In genomic region chr3:59451041-59451763, GRCh38 we compare ENCODE assay signal across 1 cellular context.
TF ChIP-seq lines count a peak whose summit lies in the region.

No MANE protein-coding gene starts in this region.

TF ChIP-seq in GM12878, 131 proteins besides CTCF, POLR2A, EP300 and RAD21 (continued from another document and continues in another):
- TF ChIP-seq, protein P1, sequence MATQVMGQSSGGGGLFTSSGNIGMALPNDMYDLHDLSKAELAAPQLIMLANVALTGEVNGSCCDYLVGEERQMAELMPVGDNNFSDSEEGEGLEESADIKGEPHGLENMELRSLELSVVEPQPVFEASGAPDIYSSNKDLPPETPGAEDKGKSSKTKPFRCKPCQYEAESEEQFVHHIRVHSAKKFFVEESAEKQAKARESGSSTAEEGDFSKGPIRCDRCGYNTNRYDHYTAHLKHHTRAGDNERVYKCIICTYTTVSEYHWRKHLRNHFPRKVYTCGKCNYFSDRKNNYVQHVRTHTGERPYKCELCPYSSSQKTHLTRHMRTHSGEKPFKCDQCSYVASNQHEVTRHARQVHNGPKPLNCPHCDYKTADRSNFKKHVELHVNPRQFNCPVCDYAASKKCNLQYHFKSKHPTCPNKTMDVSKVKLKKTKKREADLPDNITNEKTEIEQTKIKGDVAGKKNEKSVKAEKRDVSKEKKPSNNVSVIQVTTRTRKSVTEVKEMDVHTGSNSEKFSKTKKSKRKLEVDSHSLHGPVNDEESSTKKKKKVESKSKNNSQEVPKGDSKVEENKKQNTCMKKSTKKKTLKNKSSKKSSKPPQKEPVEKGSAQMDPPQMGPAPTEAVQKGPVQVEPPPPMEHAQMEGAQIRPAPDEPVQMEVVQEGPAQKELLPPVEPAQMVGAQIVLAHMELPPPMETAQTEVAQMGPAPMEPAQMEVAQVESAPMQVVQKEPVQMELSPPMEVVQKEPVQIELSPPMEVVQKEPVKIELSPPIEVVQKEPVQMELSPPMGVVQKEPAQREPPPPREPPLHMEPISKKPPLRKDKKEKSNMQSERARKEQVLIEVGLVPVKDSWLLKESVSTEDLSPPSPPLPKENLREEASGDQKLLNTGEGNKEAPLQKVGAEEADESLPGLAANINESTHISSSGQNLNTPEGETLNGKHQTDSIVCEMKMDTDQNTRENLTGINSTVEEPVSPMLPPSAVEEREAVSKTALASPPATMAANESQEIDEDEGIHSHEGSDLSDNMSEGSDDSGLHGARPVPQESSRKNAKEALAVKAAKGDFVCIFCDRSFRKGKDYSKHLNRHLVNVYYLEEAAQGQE (IDR thresholded peaks at IDR 0.05; ENCODE audit: low read depth, low read length), result no peak
- TF ChIP-seq ZNF24 (IDR thresholded peaks at IDR 0.05) (peak; percentile 83), NR2F1 (conservative IDR thresholded peaks at IDR 0.05) (peak; percentile 72), ETV6 (conservative IDR thresholded peaks at IDR 0.05 in 1 of 2, IDR thresholded peaks at IDR 0.05 in 1 of 2; ENCODE audit: borderline replicate concordance in 1 of 2, low read depth in 1 of 2) (peak in 1 of 2 experiments; percentile 68; a peak in 1 of 4 replicates), EZH2 (IDR thresholded peaks at IDR 0.05; ENCODE audit: borderline replicate concordance, control insufficient read depth, low read depth, low read length) (no peak), ATF7 (IDR thresholded peaks at IDR 0.05; ENCODE audit: low read depth) (peak; percentile 83), RCOR1 (conservative IDR thresholded peaks at IDR 0.05; ENCODE audit: low read depth, low read length) (0 out of 2 replicates have a peak, but pooled peaks have one; percentile 54), ZSCAN29 (IDR thresholded peaks at IDR 0.05) (no peak), BMI1 (IDR thresholded peaks at IDR 0.05; ENCODE audit: borderline replicate concordance) (peak; percentile 51; the same call in 1 of the 2 replicates), RB1 (IDR thresholded peaks at IDR 0.05; ENCODE audit: borderline replicate concordance) (no peak), NR2C1 (IDR thresholded peaks at IDR 0.05) (no peak; the same call in 1 of the 2 replicates), BHLHE40 (IDR thresholded peaks at IDR 0.05; ENCODE audit: borderline replicate concordance in 1 of 2, low read depth in 2 of 2, low read length in 1 of 2) (peak; percentile 98 to 99), CHD1 (IDR thresholded peaks at IDR 0.05; ENCODE audit: low read depth, low read length) (no peak), MAX (IDR thresholded peaks at IDR 0.05; ENCODE audit: low read depth, low read length) (peak; percentile 75; the same call in 1 of the 2 replicates), TCF12 (IDR thresholded peaks at IDR 0.05; ENCODE audit: low read depth, low read length) (peak; percentile 91), ATF2 (IDR thresholded peaks at IDR 0.05; ENCODE audit: low read length) (peak; percentile 88), ASH2L (IDR thresholded peaks at IDR 0.05; ENCODE audit: borderline replicate concordance, low read depth) (peak; percentile 99; the same call in 1 of the 2 replicates), USF2 (IDR thresholded peaks at IDR 0.05; ENCODE audit: borderline replicate concordance, low read depth, low read length) (peak; percentile 5; the same call in 1 of the 2 replicates), SKIL (IDR thresholded peaks at IDR 0.05; ENCODE audit: low read depth, poor library complexity, severe bottlenecking) (peak; percentile 77), PKNOX1 (IDR thresholded peaks at IDR 0.05) (peak; percentile 75), NBN (IDR thresholded peaks at IDR 0.05) (peak; percentile 92), BRCA1 (IDR thresholded peaks at IDR 0.05; ENCODE audit: low read depth, low read length) (no peak), NR2C2 (IDR thresholded peaks at IDR 0.05; ENCODE audit: borderline replicate concordance, control insufficient read depth, insufficient read length, low read depth) (no peak), MXI1 (IDR thresholded peaks at IDR 0.05; ENCODE audit: low read depth, low read length) (peak; percentile 50; the same call in 1 of the 2 replicates), WRNIP1 (IDR thresholded peaks at IDR 0.05; ENCODE audit: borderline replicate concordance, low read depth, low read length) (no peak), SIN3A (IDR thresholded peaks at IDR 0.05; ENCODE audit: low read depth, low read length) (no peak), CREM (IDR thresholded peaks at IDR 0.05; ENCODE audit: low read depth) (peak; percentile 69; the same call in 1 of the 2 replicates), SMC3 (IDR thresholded peaks at IDR 0.05; ENCODE audit: borderline replicate concordance, low read length) (peak; percentile 30; the same call in 1 of the 2 replicates), BCL11A (IDR thresholded peaks at IDR 0.05; ENCODE audit: low read depth, low read length) (peak; percentile 81), SP1 (IDR thresholded peaks at IDR 0.05; ENCODE audit: low read depth, low read length) (peak; percentile 55), STAT3 (IDR thresholded peaks at IDR 0.05; ENCODE audit: low read depth, low read length) (peak; percentile 57; the same call in 1 of the 2 replicates), SIX5 (IDR thresholded peaks at IDR 0.05; ENCODE audit: low read depth, low read length, severe bottlenecking) (no peak), ZZZ3 (IDR thresholded peaks at IDR 0.05; ENCODE audit: control insufficient read depth, insufficient read length, low read depth) (no peak), ZNF217 (IDR thresholded peaks at IDR 0.05) (0 out of 2 replicates have a peak, but pooled peaks have one; percentile 23), IKZF2 (IDR thresholded peaks at IDR 0.05) (peak; percentile 93 to 94), SUZ12 (IDR thresholded peaks at IDR 0.05; ENCODE audit: unreplicated experiment) (no peak), HDAC2 (IDR thresholded peaks at IDR 0.05) (no peak), CBX5 (IDR thresholded peaks at IDR 0.05; ENCODE audit: low read depth) (peak; percentile 90), ATF3 (IDR thresholded peaks at IDR 0.05; ENCODE audit: borderline replicate concordance, extremely low read depth, low read depth, low read length) (no peak)
- TF ChIP-seq, protein P2, sequence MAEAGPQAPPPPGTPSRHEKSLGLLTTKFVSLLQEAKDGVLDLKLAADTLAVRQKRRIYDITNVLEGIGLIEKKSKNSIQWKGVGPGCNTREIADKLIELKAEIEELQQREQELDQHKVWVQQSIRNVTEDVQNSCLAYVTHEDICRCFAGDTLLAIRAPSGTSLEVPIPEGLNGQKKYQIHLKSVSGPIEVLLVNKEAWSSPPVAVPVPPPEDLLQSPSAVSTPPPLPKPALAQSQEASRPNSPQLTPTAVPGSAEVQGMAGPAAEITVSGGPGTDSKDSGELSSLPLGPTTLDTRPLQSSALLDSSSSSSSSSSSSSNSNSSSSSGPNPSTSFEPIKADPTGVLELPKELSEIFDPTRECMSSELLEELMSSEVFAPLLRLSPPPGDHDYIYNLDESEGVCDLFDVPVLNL (IDR thresholded peaks at IDR 0.05; ENCODE audit: low read depth, low read length), result no peak
- TF ChIP-seq, protein P3, sequence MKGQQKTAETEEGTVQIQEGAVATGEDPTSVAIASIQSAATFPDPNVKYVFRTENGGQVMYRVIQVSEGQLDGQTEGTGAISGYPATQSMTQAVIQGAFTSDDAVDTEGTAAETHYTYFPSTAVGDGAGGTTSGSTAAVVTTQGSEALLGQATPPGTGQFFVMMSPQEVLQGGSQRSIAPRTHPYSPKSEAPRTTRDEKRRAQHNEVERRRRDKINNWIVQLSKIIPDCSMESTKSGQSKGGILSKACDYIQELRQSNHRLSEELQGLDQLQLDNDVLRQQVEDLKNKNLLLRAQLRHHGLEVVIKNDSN (IDR thresholded peaks at IDR 0.05; ENCODE audit: borderline replicate concordance, extremely low read length, insufficient read depth, low read depth, low read length), result no peak
- TF ChIP-seq, protein P4, sequence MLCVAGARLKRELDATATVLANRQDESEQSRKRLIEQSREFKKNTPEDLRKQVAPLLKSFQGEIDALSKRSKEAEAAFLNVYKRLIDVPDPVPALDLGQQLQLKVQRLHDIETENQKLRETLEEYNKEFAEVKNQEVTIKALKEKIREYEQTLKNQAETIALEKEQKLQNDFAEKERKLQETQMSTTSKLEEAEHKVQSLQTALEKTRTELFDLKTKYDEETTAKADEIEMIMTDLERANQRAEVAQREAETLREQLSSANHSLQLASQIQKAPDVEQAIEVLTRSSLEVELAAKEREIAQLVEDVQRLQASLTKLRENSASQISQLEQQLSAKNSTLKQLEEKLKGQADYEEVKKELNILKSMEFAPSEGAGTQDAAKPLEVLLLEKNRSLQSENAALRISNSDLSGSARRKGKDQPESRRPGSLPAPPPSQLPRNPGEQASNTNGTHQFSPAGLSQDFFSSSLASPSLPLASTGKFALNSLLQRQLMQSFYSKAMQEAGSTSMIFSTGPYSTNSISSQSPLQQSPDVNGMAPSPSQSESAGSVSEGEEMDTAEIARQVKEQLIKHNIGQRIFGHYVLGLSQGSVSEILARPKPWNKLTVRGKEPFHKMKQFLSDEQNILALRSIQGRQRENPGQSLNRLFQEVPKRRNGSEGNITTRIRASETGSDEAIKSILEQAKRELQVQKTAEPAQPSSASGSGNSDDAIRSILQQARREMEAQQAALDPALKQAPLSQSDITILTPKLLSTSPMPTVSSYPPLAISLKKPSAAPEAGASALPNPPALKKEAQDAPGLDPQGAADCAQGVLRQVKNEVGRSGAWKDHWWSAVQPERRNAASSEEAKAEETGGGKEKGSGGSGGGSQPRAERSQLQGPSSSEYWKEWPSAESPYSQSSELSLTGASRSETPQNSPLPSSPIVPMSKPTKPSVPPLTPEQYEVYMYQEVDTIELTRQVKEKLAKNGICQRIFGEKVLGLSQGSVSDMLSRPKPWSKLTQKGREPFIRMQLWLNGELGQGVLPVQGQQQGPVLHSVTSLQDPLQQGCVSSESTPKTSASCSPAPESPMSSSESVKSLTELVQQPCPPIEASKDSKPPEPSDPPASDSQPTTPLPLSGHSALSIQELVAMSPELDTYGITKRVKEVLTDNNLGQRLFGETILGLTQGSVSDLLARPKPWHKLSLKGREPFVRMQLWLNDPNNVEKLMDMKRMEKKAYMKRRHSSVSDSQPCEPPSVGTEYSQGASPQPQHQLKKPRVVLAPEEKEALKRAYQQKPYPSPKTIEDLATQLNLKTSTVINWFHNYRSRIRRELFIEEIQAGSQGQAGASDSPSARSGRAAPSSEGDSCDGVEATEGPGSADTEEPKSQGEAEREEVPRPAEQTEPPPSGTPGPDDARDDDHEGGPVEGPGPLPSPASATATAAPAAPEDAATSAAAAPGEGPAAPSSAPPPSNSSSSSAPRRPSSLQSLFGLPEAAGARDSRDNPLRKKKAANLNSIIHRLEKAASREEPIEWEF (IDR thresholded peaks at IDR 0.05; ENCODE audit: insufficient replicate concordance, low read depth, low read length), result peak; percentile 70
